ENCODE assay signal across 10 cellular contexts in genomic region chr15:84656972-84657371, GRCh38. TPM values are rescaled to one million over a fixed set of nuclear protein-coding genes. Genes with fewer than 3 reads are reported as not detected.
A peak's percentile ranks its signal among the peaks of the same experiment; 100 is the strongest.
DNase-seq lines count a peak whose midpoint lies in the region; ATAC-seq and TF ChIP-seq lines count a peak whose summit lies in the region.
"Had no signal": no experiment of that assay in that cellular context is flagged by ENCODE, and none has a peak within 500 bp of the region (broad histone marks: within the 10 kb centered on the region; RNA-seq: fewer than 3 reads in every experiment).

No MANE protein-coding gene starts in this region.

- H3K79me2 ChIP-seq in PC-3 (ENCODE audit: low read length): peaks cover 21% of the 10 kb centered on the region

- POLR2A ChIA-PET in PC-3 (lab: Charles Lee; ENCODE audit: unreplicated experiment): no interaction called here

- no peaks in the 10 kb centered on the region for H3K9me3 Mint-ChIP-seq in activated CD8-positive, alpha-beta memory T cell treated with anti-CD3 and anti-CD28 coated beads, Interleukin-2, amount 10 ng/mL, durations not matched to agents 7 days and 5 days (ENCODE audit: low read depth)
- H3K9me3 Mint-ChIP-seq in endodermal cell: no peaks in the 10 kb centered on the region

- BruUV-seq in PC-3 (replicated peaks; lab: Mats Ljungman, UMichigan): no TSS peak

- TF ChIP-seq CTCF in PC-3 (conservative IDR thresholded peaks at IDR 0.05; ENCODE audit: low read depth, low read length) (no peak), endodermal cell (conservative IDR thresholded peaks at IDR 0.05) (no peak)

- H3K36me3 ChIP-seq in PC-3 (ENCODE audit: low read depth, low read length) (0 out of 2 replicates have a peak, but pooled peaks cover 5% of the 10 kb centered on the region), endodermal cell (ENCODE audit: control insufficient read depth, insufficient read depth, low read length) (peaks cover 10% of the 10 kb centered on the region), rectal smooth muscle tissue (ENCODE audit: control insufficient read depth, insufficient read depth, low read length) (no peaks in the 10 kb centered on the region)

- intact Hi-C loops in PC-3 (cut with micrococcal nuclease): no loop called here

- H3K9ac ChIP-seq in PC-3 (ENCODE audit: low read length): no peak overlapping the region
- no peak overlapping the region for H3K9ac ChIP-seq in endodermal cell (ENCODE audit: extremely low read depth, low read length, poor library complexity, severe bottlenecking)
- no peak overlapping the region for H3K9ac ChIP-seq in rectal smooth muscle tissue (ENCODE audit: low read length)

- H3K27ac Mint-ChIP-seq in activated CD8-positive, alpha-beta memory T cell treated with anti-CD3 and anti-CD28 coated beads, Interleukin-2, amount 10 ng/mL, durations not matched to agents 7 days and 5 days: no peak overlapping the region
- H3K27ac Mint-ChIP-seq in endodermal cell: no peak overlapping the region

- H3K9me2 ChIP-seq in PC-3 (replicated peaks; ENCODE audit: low read length): no peaks in the 10 kb centered on the region

- H3K27me3 Mint-ChIP-seq in activated CD8-positive, alpha-beta memory T cell treated with anti-CD3 and anti-CD28 coated beads, Interleukin-2, amount 10 ng/mL, durations not matched to agents 7 days and 5 days: no peaks in the 10 kb centered on the region
- H3K27me3 Mint-ChIP-seq in endodermal cell (ENCODE audit: insufficient read depth): peaks cover 20% of the 10 kb centered on the region

- H3K27me3 ChIP-seq in PC-3 (ENCODE audit: low read length) (no peaks in the 10 kb centered on the region), endodermal cell (ENCODE audit: control insufficient read depth, insufficient read depth, low read length, poor library complexity, severe bottlenecking) (no peaks in the 10 kb centered on the region), rectal smooth muscle tissue (ENCODE audit: control insufficient read depth, insufficient read depth, low read length) (no peaks in the 10 kb centered on the region)

- H3K4me3 ChIP-seq in PC-3 (ENCODE audit: low read length): no peak overlapping the region
- no peak overlapping the region for H3K4me3 ChIP-seq in endodermal cell (ENCODE audit: low read length)
- H3K4me3 ChIP-seq in rectal smooth muscle tissue (ENCODE audit: low read length): peak overlapping the region; percentile 68

- H3F3A ChIP-seq in PC-3 (ENCODE audit: low read length, unreplicated experiment): no peaks in the 10 kb centered on the region

- H2AFZ ChIP-seq in PC-3 (ENCODE audit: low read length): no peak overlapping the region

- peak overlapping the region; percentile 65 for H3K4me3 Mint-ChIP-seq in activated CD8-positive, alpha-beta memory T cell treated with anti-CD3 and anti-CD28 coated beads, Interleukin-2, amount 10 ng/mL, durations not matched to agents 7 days and 5 days
- peak overlapping the region; percentile 56 for H3K4me3 Mint-ChIP-seq in endodermal cell

- 0 out of 2 replicates have a peak overlapping the region, but pooled peaks have one; percentile 82 for H3K4me2 ChIP-seq in PC-3 (ENCODE audit: low read length)

- H3K4me1 ChIP-seq in PC-3 (ENCODE audit: insufficient read depth, low read length): peaks cover 34% of the 10 kb centered on the region
- H3K4me1 ChIP-seq in endodermal cell (ENCODE audit: control insufficient read depth, insufficient read depth, low read length): peaks cover 14% of the 10 kb centered on the region
- H3K4me1 ChIP-seq in rectal smooth muscle tissue (ENCODE audit: control insufficient read depth, insufficient read depth, low read length): peaks cover 14% of the 10 kb centered on the region

- H3K4me1 Mint-ChIP-seq in activated CD8-positive, alpha-beta memory T cell treated with anti-CD3 and anti-CD28 coated beads, Interleukin-2, amount 10 ng/mL, durations not matched to agents 7 days and 5 days: peaks cover 46% of the 10 kb centered on the region
- peaks cover 30% of the 10 kb centered on the region for H3K4me1 Mint-ChIP-seq in endodermal cell

- ATAC-seq in activated CD8-positive, alpha-beta memory T cell treated with anti-CD3 and anti-CD28 coated beads, Interleukin-2, amount 10 ng/mL, durations not matched to agents 7 days and 5 days: no peak
- ATAC-seq in PC-3 (no peak), GM21529 (IDR thresholded peaks at IDR 0.05; ENCODE audit: unreplicated experiment) (no peak), GM21619 (IDR thresholded peaks at IDR 0.05; ENCODE audit: unreplicated experiment) (no peak), GM19452 (IDR thresholded peaks at IDR 0.05; ENCODE audit: unreplicated experiment) (no peak)
- ATAC-seq: activated CD4-positive, CD25-positive, alpha-beta regulatory T cell treated with anti-CD3 and anti-CD28 coated beads, Interleukin-2, amount 50 U/mL, for 24 hours had no signal

- CTCF ChIA-PET in activated CD8-positive, alpha-beta memory T cell treated with anti-CD3 and anti-CD28 coated beads, Interleukin-2, amount 10 ng/mL, durations not matched to agents 7 days and 5 days (lab: Charles Lee): interaction anchor here (0.8 to 6.3 kb wide), 8 partner anchors 13 to 271 kb away, joined by 3 to 38 read pairs (median 14); partner anchors contain the start of genes SEC11A and ZNF592
- CTCF ChIA-PET in PC-3 (lab: Charles Lee): no interaction called here

- H3K9me3 ChIP-seq in PC-3 (ENCODE audit: low read length) (no peaks in the 10 kb centered on the region), endodermal cell (ENCODE audit: control insufficient read depth, low read length) (no peaks in the 10 kb centered on the region)

- H4K20me1 ChIP-seq in PC-3 (ENCODE audit: low read length): no peaks in the 10 kb centered on the region

- DNase-seq in activated CD8-positive, alpha-beta memory T cell treated with anti-CD3 and anti-CD28 coated beads, Interleukin-2, amount 10 ng/mL, durations not matched to agents 7 days and 5 days: no peak
- no peak for DNase-seq in activated CD8-positive, alpha-beta memory T cell treated with anti-CD3 and anti-CD28 coated beads for 24 hours
- no peak for DNase-seq in PC-3
- DNase-seq in endodermal cell: no peak
- DNase-seq: SHP77 treated with DMSO at 0.1 percent for 48 hours had no signal

- no peak overlapping the region for H3K27ac ChIP-seq in PC-3 (ENCODE audit: low read length)
- no peak overlapping the region for H3K27ac ChIP-seq in endodermal cell (ENCODE audit: low read depth, low read length)
- no peak overlapping the region for H3K27ac ChIP-seq in rectal smooth muscle tissue (ENCODE audit: low read depth, low read length)

- peaks cover 8% of the 10 kb centered on the region for H3K36me3 Mint-ChIP-seq in activated CD8-positive, alpha-beta memory T cell treated with anti-CD3 and anti-CD28 coated beads, Interleukin-2, amount 10 ng/mL, durations not matched to agents 7 days and 5 days
- peaks cover 7% of the 10 kb centered on the region for H3K36me3 Mint-ChIP-seq in endodermal cell (ENCODE audit: low read depth)

- 96 to 97% methylated on average over 6 to 7 of the region's 7 CpGs for WGBS in endodermal cell (ENCODE audit: insufficient coverage in 1 of 2, insufficient read length in 1 of 2), 2 experiments

RNA-seq across cellular contexts. Expression of gene NMB, which starts 1.0 kb away (rescaled TPM):
- 1 to 10 TPM; 1.5 to 1.8 TPM for total RNA-seq in activated CD8-positive, alpha-beta memory T cell treated with anti-CD3 and anti-CD28 coated beads, Interleukin-2, amount 10 ng/mL, durations not matched to agents 7 days and 5 days
- total RNA-seq in PC-3 (2014; rRNA removed): 20.4 and 25.9 TPM in 2 replicates
- total RNA-seq in endodermal cell: 1 to 10 TPM; 5.3 to 7.3 TPM
- polyA plus RNA-seq in endodermal cell (2013, experiment 1 of 2): 11.8 TPM
- polyA plus RNA-seq in endodermal cell (2013, experiment 2 of 2): 10.0 TPM

RNA-seq across cellular contexts. Expression of gene WDR73, which starts 2.9 kb away (rescaled TPM):
- 10 to 100 TPM; 18.4 to 19.9 TPM for total RNA-seq in activated CD8-positive, alpha-beta memory T cell treated with anti-CD3 and anti-CD28 coated beads, Interleukin-2, amount 10 ng/mL, durations not matched to agents 7 days and 5 days
- 20.8 and 29.5 TPM in 2 replicates for total RNA-seq in PC-3 (2014; rRNA removed)
- 10 to 100 TPM; 44.1 to 46.8 TPM for total RNA-seq in endodermal cell
- 37.9 TPM for polyA plus RNA-seq in endodermal cell (2013, experiment 1 of 2)
- 32.1 TPM for polyA plus RNA-seq in endodermal cell (2013, experiment 2 of 2)

RNA-seq across cellular contexts. Expression of gene ZSCAN2, which starts 56.2 kb away (rescaled TPM):
- 10 to 100 TPM in 1 of 2 experiments, 1 to 10 TPM in 1; 8.6 to 12.9 TPM for total RNA-seq in activated CD8-positive, alpha-beta memory T cell treated with anti-CD3 and anti-CD28 coated beads, Interleukin-2, amount 10 ng/mL, durations not matched to agents 7 days and 5 days
- total RNA-seq in PC-3 (2014; rRNA removed): 15.0 and 18.3 TPM in 2 replicates
- 10 to 100 TPM; 23.6 to 31.3 TPM for total RNA-seq in endodermal cell
- polyA plus RNA-seq in endodermal cell (2013, experiment 1 of 2): 18.8 TPM
- polyA plus RNA-seq in endodermal cell (2013, experiment 2 of 2): 18.4 TPM

RNA-seq across cellular contexts. Expression of gene SEC11A, which starts 59.0 kb away (rescaled TPM):
- total RNA-seq in activated CD8-positive, alpha-beta memory T cell treated with anti-CD3 and anti-CD28 coated beads, Interleukin-2, amount 10 ng/mL, durations not matched to agents 7 days and 5 days: 100 to 1,000 TPM in 1 of 2 experiments, 10 to 100 TPM in 1; 96.6 to 122 TPM
- total RNA-seq in PC-3 (2014; rRNA removed) (120 and 140 TPM in 2 replicates), endodermal cell (100 to 1,000 TPM; 192 to 197 TPM)
- 227 TPM for polyA plus RNA-seq in endodermal cell (2013, experiment 1 of 2)
- 194 TPM for polyA plus RNA-seq in endodermal cell (2013, experiment 2 of 2)
